In the genomic region with DNA sequence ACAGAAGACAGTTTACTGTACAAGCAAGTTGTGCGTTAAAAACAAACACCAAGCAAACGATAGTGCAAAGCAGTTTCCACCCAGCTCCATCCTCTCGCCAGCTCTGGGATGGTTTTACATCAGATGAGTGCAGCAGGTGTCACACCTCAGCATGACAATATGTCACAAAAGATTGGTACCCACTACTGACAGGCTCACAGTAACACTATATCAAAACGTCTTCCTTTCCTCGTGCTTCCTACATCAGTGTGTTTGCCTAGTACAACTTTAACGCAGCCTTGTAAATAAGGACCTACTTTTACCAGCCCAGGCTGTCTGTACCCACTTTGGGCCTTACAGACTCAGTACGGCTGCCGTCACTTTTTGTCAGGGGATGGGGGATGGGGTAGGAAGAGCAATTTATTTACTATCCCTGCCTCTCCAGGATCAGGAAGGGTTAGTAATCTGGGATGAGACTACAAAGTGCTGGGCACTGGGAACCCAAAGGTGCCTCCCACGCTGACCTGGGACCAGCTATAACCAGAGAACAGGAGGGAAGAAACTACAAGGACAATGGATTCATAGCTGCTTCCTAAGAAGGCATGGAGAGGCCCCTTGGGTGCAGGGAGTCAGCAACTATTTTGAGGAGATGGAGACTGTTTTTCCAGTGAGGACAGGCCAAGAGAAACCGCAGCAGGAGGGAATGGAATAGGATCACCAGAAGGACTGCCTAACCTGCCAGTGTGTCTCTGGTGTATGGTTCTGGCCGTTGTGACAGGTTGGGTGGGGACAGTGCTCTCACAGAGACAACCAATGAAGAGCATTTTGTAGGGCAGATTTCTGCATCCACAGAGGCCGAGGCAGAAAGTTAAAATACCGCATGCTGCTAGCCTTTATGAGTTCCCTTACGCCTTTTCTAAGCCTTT, we compare ENCODE assay signal across 11 cellular contexts. TPM values are rescaled to one million over a fixed set of nuclear protein-coding genes. Genes with fewer than 3 reads are reported as not detected.
DNase-seq lines count a peak whose midpoint lies in the region; ATAC-seq and TF ChIP-seq lines count a peak whose summit lies in the region.
"Had no signal": no experiment of that assay in that cellular context is flagged by ENCODE, and none has a peak within 500 bp of the region (broad histone marks: within the 10 kb centered on the region; RNA-seq: fewer than 3 reads in every experiment).

No MANE protein-coding gene starts in this region.

- H3K9me3 Mint-ChIP-seq in CD4-positive, alpha-beta T cell, result no peaks in the 10 kb centered on the region
- no peaks in the 10 kb centered on the region for H3K9me3 Mint-ChIP-seq in activated T-cell treated with anti-CD3 and anti-CD28 coated beads, Interleukin-2, amount 50 U/mL, for 72 hours

- H3K9ac ChIP-seq in mesenchymal stem cell (ENCODE audit: low read length), result no peak overlapping the region

- no peak overlapping the region for H3K23ac ChIP-seq in mesenchymal stem cell (ENCODE audit: low read length in 2 of 2)

- no peak overlapping the region for H3K14ac ChIP-seq in mesenchymal stem cell (ENCODE audit: low read length in 2 of 2)

- peak overlapping the region; percentile 17 for H3K4me3 Mint-ChIP-seq in CD4-positive, alpha-beta T cell
- no peak overlapping the region for H3K4me3 Mint-ChIP-seq in activated T-cell treated with anti-CD3 and anti-CD28 coated beads, Interleukin-2, amount 50 U/mL, for 72 hours

- H2BK15ac ChIP-seq in mesenchymal stem cell (ENCODE audit: low read depth, poor library complexity, severe bottlenecking), result no peak overlapping the region

- H3K4me1 ChIP-seq in mesenchymal stem cell (ENCODE audit: control insufficient read depth, insufficient read depth, low read depth, low read length), result no peaks in the 10 kb centered on the region
- H3K4me1 ChIP-seq: esophagus muscularis mucosa, psoas muscle had no signal

- no peak overlapping the region for H2BK12ac ChIP-seq in mesenchymal stem cell (ENCODE audit: low read length in 2 of 2)

- H3K18ac ChIP-seq in mesenchymal stem cell (ENCODE audit: low read depth in 1 of 2, low read length in 2 of 2), result no peak overlapping the region

- TF ChIP-seq CTCF in CD4-positive, alpha-beta T cell (IDR thresholded peaks at IDR 0.05), result no peak
- TF ChIP-seq CTCF in GM13977 (IDR thresholded peaks at IDR 0.05; ENCODE audit: extremely low read depth, insufficient read depth, missing control alignments), result no peak

- CTCF ChIA-PET in CD4-positive, alpha-beta T cell (lab: Charles Lee), result interaction anchor here (0.6 to 1.3 kb wide), 2 partner anchors 31 to 138 kb away, joined by 3 read pairs; a partner anchor contains a TSS

- H4K91ac ChIP-seq in mesenchymal stem cell (ENCODE audit: low read length), result no peak overlapping the region

- no peaks in the 10 kb centered on the region for H3K36me3 ChIP-seq in mesenchymal stem cell (ENCODE audit: control insufficient read depth in 1 of 2, insufficient read depth in 2 of 2, low read depth in 1 of 2, low read length in 2 of 2)
- H3K36me3 ChIP-seq: esophagus muscularis mucosa had no signal

- intact Hi-C loops in CD4-positive, alpha-beta T cell (cut with DNase I, micrococcal nuclease), result loop anchor here in 1 of 2 experiments (5.0 kb wide), 1 partner anchor 48 kb away; no protein-coding TSS in a partner anchor

- 80% methylated on average over 14 of the region's 14 CpGs for WGBS in mesenchymal stem cell

- peak in 1 of 10 experiments; percentile 33 for DNase-seq in CD4-positive, alpha-beta T cell
- DNase-seq in GM13977 (ENCODE audit: low spot score) (peak; percentile 52), mesenchymal stem cell (no peak), AML-193 (lab: John Stamatoyannopoulos, UW) (no peak), dermis blood vessel endothelial cell (no peak)
- no peak for DNase-seq in activated T-cell treated with anti-CD3 and anti-CD28 coated beads, Interleukin-2, amount 50 U/mL, for 72 hours
- DNase-seq: psoas muscle, substantia nigra had no signal

- H3K36me3 Mint-ChIP-seq in CD4-positive, alpha-beta T cell (ENCODE audit: low read depth), result peaks cover 50% of the 10 kb centered on the region
- peaks cover 0 to 9% of the 10 kb centered on the region in 2 donors for H3K36me3 Mint-ChIP-seq in activated T-cell treated with anti-CD3 and anti-CD28 coated beads, Interleukin-2, amount 50 U/mL, for 72 hours (ENCODE audit: insufficient read depth in 2 of 2)

- H2BK5ac ChIP-seq in mesenchymal stem cell (ENCODE audit: low read depth, low read length, poor library complexity, severe bottlenecking), result no peak overlapping the region

- H3K79me1 ChIP-seq in mesenchymal stem cell (replicated peaks; ENCODE audit: low read length, poor library complexity, severe bottlenecking), result no peaks in the 10 kb centered on the region

- POLR2A ChIA-PET in CD4-positive, alpha-beta T cell (lab: Charles Lee), result interaction anchor here (0.7 to 3.8 kb wide), 4 partner anchors 11 to 52 kb away, joined by 3 to 23 read pairs (median 4); a partner anchor contains a TSS

- H3K27me3 ChIP-seq in CD4-positive, alpha-beta T cell (ENCODE audit: control insufficient read depth, insufficient read depth, low read length), result no peaks in the 10 kb centered on the region
- peaks cover 61 to 76% of the 10 kb centered on the region in 2 experiments for H3K27me3 ChIP-seq in mesenchymal stem cell (ENCODE audit: control insufficient read depth in 1 of 2, insufficient read depth in 1 of 2, low read length in 2 of 2)

- no peak overlapping the region for H3K4me2 ChIP-seq in mesenchymal stem cell (ENCODE audit: low read length, poor library complexity, severe bottlenecking)

- H3K9me3 ChIP-seq in CD4-positive, alpha-beta T cell (ENCODE audit: control insufficient read depth, low read length), result no peaks in the 10 kb centered on the region
- H3K9me3 ChIP-seq in mesenchymal stem cell (ENCODE audit: control insufficient read depth, low read length), result no peaks in the 10 kb centered on the region
- H3K9me3 ChIP-seq: esophagus muscularis mucosa, psoas muscle had no signal

- H2AK5ac ChIP-seq in mesenchymal stem cell (ENCODE audit: low read length, severe bottlenecking), result no peak overlapping the region

- peaks cover 25% of the 10 kb centered on the region for H3K4me1 Mint-ChIP-seq in CD4-positive, alpha-beta T cell (ENCODE audit: low read depth)
- H3K4me1 Mint-ChIP-seq in activated T-cell treated with anti-CD3 and anti-CD28 coated beads, Interleukin-2, amount 50 U/mL, for 72 hours (ENCODE audit: low read depth), result peaks cover 38% of the 10 kb centered on the region

- no peaks in the 10 kb centered on the region for H3K27me3 Mint-ChIP-seq in CD4-positive, alpha-beta T cell
- H3K27me3 Mint-ChIP-seq in activated T-cell treated with anti-CD3 and anti-CD28 coated beads, Interleukin-2, amount 50 U/mL, for 72 hours (ENCODE audit: low read depth), result no peaks in the 10 kb centered on the region

- H2BK120ac ChIP-seq in mesenchymal stem cell (ENCODE audit: low read depth, low read length), result no peak overlapping the region

- in situ Hi-C loops in GM13977 (cut with MboI; ENCODE audit: low pct_unique_long_range_greater_than_20kb, low sequenced_read_pairs, unreplicated experiment), result no loop called here

- no peak overlapping the region for H4K8ac ChIP-seq in mesenchymal stem cell (ENCODE audit: low read length)

- H3K4ac ChIP-seq in mesenchymal stem cell (ENCODE audit: low read depth in 1 of 2, low read length in 2 of 2), result no peak overlapping the region

- no peak overlapping the region for H3K4me3 ChIP-seq in mesenchymal stem cell (ENCODE audit: insufficient read depth in 1 of 2, low read depth in 1 of 2, low read length in 2 of 2)
- H3K4me3 ChIP-seq: esophagus muscularis mucosa, psoas muscle had no signal

- ATAC-seq in CD4-positive, alpha-beta T cell (ENCODE audit: poor library complexity), result peak; percentile 16
- no peak for ATAC-seq in activated T-cell treated with anti-CD3 and anti-CD28 coated beads, Interleukin-2, amount 50 U/mL, for 72 hours (replicated peaks in 1 of 2)
- ATAC-seq in GM18861 (IDR thresholded peaks at IDR 0.05; ENCODE audit: unreplicated experiment), result no peak
- no peak for ATAC-seq in HG03039 (IDR thresholded peaks at IDR 0.05; ENCODE audit: unreplicated experiment)
- ATAC-seq: psoas muscle had no signal

- peak overlapping the region; percentile 13 for H3K27ac ChIP-seq in CD4-positive, alpha-beta T cell (ENCODE audit: low read depth, low read length)
- H3K27ac ChIP-seq in mesenchymal stem cell (ENCODE audit: low read length, poor library complexity, severe bottlenecking), result no peak overlapping the region
- H3K27ac ChIP-seq: esophagus muscularis mucosa, psoas muscle had no signal

- H2AFZ ChIP-seq in mesenchymal stem cell (ENCODE audit: low read depth, low read length), result peak overlapping the region; percentile 62

- H3K27ac Mint-ChIP-seq in CD4-positive, alpha-beta T cell, result peak overlapping the region; percentile 65
- peak overlapping the region; percentile 75 for H3K27ac Mint-ChIP-seq in activated T-cell treated with anti-CD3 and anti-CD28 coated beads, Interleukin-2, amount 50 U/mL, for 72 hours

RNA-seq across cellular contexts. Expression of a gene that starts 30.2 kb away (rescaled TPM):
- total RNA-seq in CD4-positive, alpha-beta T cell, result 100 to 1,000 TPM; 202 to 209 TPM
- total RNA-seq in activated T-cell treated with anti-CD3 and anti-CD28 coated beads, Interleukin-2, amount 50 U/mL, for 72 hours, result 100 to 1,000 TPM; 254 to 298 TPM
- polyA plus RNA-seq in mesenchymal stem cell (2013, experiment 1 of 2), result 0.25 TPM
- 0.33 TPM for polyA plus RNA-seq in mesenchymal stem cell (2013, experiment 2 of 2)
- total RNA-seq in dermis blood vessel endothelial cell, result not detected in 2 replicates

Comparison
In these comparisons a context has a peak if more than half of its experiments do, and no peak if none do; other contexts are left out.
1. RNA of a gene that starts 30.2 kb away (total RNA-seq): 254 to 298 TPM in activated T-cell treated with anti-CD3 and anti-CD28 coated beads, Interleukin-2, amount 50 U/mL, for 72 hours and 202 to 209 TPM in CD4-positive, alpha-beta T cell; not detected in dermis blood vessel endothelial cell; every median in the first group is over 100 times any median in the second.